In the genomic region with DNA sequence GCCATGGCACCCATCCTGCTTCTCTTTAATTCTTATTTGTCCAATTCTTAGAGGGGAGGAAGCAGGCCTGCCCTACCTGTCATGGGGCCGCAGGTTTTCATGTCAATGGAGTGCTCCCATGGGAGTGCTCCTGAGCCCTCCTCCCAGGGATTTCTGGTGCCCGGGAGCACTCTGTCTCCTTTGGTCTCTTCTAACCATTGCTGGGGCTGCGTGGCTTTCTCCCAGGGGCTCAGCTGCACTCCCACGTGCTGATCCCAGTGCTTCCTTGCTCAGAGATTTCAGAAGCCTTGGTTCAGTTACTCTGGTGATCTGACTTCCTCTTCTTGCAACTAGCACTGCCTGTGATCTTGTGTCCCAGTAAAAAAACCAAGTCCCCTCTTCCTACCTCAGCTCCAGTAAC, we compare ENCODE assay signal across 15 cellular contexts.
DNase-seq lines count a peak whose midpoint lies in the region; ATAC-seq and TF ChIP-seq lines count a peak whose summit lies in the region.
"Had no signal": no experiment of that assay in that cellular context is flagged by ENCODE, and none has a peak within 500 bp of the region (broad histone marks: within the 10 kb centered on the region; RNA-seq: fewer than 3 reads in every experiment).

No MANE protein-coding gene starts in this region.

- H3K27ac Mint-ChIP-seq in T-helper 1 cell treated with Interleukin-12 subunit alpha and Interleukin-12 subunit beta and Interleukin-4 antibody, amounts not matched to agents 30 μg/mL and 1 μg/mL, for 36 hours, result peak overlapping the region; percentile 44
- H3K27ac Mint-ChIP-seq in chondrocyte (ENCODE audit: unreplicated experiment), result peak overlapping the region; percentile 85
- peak overlapping the region; percentile 78 for H3K27ac Mint-ChIP-seq in stimulated activated effector memory CD8-positive, alpha-beta T cell treated with anti-CD3 and anti-CD28 coated beads, Interleukin-12 subunit alpha, Interleukin-12 subunit beta, amount 100 ng/mL, for 72 hours
- H3K27ac Mint-ChIP-seq: WTC11 had no signal

- no peak overlapping the region for H3K4me3 Mint-ChIP-seq in T-helper 1 cell treated with Interleukin-12 subunit alpha and Interleukin-12 subunit beta and Interleukin-4 antibody, amounts not matched to agents 30 μg/mL and 1 μg/mL, for 36 hours
- H3K4me3 Mint-ChIP-seq in chondrocyte (ENCODE audit: unreplicated experiment), result no peak overlapping the region
- no peak overlapping the region for H3K4me3 Mint-ChIP-seq in stimulated activated effector memory CD8-positive, alpha-beta T cell treated with anti-CD3 and anti-CD28 coated beads, Interleukin-12 subunit alpha, Interleukin-12 subunit beta, amount 100 ng/mL, for 72 hours
- H3K4me3 Mint-ChIP-seq: WTC11 had no signal

- peaks cover 4% of the 10 kb centered on the region for H3K9me3 Mint-ChIP-seq in T-helper 1 cell treated with Interleukin-12 subunit alpha and Interleukin-12 subunit beta and Interleukin-4 antibody, amounts not matched to agents 30 μg/mL and 1 μg/mL, for 36 hours
- no peaks in the 10 kb centered on the region for H3K9me3 Mint-ChIP-seq in chondrocyte (ENCODE audit: low read depth)
- no peaks in the 10 kb centered on the region for H3K9me3 Mint-ChIP-seq in stimulated activated effector memory CD8-positive, alpha-beta T cell treated with anti-CD3 and anti-CD28 coated beads, Interleukin-12 subunit alpha, Interleukin-12 subunit beta, amount 100 ng/mL, for 72 hours
- H3K9me3 Mint-ChIP-seq: WTC11 had no signal

- ATAC-seq in stimulated activated effector memory CD8-positive, alpha-beta T cell treated with anti-CD3 and anti-CD28 coated beads, Interleukin-12 subunit alpha, Interleukin-12 subunit beta, amount 100 ng/mL, for 72 hours, result no peak
- no peak for ATAC-seq in GM19467 (IDR thresholded peaks at IDR 0.05; ENCODE audit: unreplicated experiment)
- ATAC-seq: WTC11 had no signal

- H3K4me1 Mint-ChIP-seq in T-helper 1 cell treated with Interleukin-12 subunit alpha and Interleukin-12 subunit beta and Interleukin-4 antibody, amounts not matched to agents 30 μg/mL and 1 μg/mL, for 36 hours (ENCODE audit: low read depth), result peaks cover 52% of the 10 kb centered on the region
- peaks cover 63% of the 10 kb centered on the region for H3K4me1 Mint-ChIP-seq in chondrocyte (ENCODE audit: low read depth)
- peaks cover 73% of the 10 kb centered on the region for H3K4me1 Mint-ChIP-seq in stimulated activated effector memory CD8-positive, alpha-beta T cell treated with anti-CD3 and anti-CD28 coated beads, Interleukin-12 subunit alpha, Interleukin-12 subunit beta, amount 100 ng/mL, for 72 hours
- H3K4me1 Mint-ChIP-seq: WTC11 had no signal

- H3K27me3 ChIP-seq in WERI-Rb-1 (ENCODE audit: insufficient read depth, low read depth, severe bottlenecking), result no peaks in the 10 kb centered on the region
- H3K27me3 ChIP-seq: colonic mucosa had no signal

- no peaks in the 10 kb centered on the region for H3K27me3 Mint-ChIP-seq in T-helper 1 cell treated with Interleukin-12 subunit alpha and Interleukin-12 subunit beta and Interleukin-4 antibody, amounts not matched to agents 30 μg/mL and 1 μg/mL, for 36 hours (ENCODE audit: low read depth)
- no peaks in the 10 kb centered on the region for H3K27me3 Mint-ChIP-seq in chondrocyte (ENCODE audit: low read depth)

- no peak overlapping the region for H3K27ac ChIP-seq in WERI-Rb-1
- H3K27ac ChIP-seq: colonic mucosa, epithelial cell of prostate had no signal

- TF ChIP-seq CTCF in chondrocyte (IDR thresholded peaks at IDR 0.05), result no peak
- no peak for TF ChIP-seq CTCF in WERI-Rb-1 (IDR thresholded peaks at IDR 0.05; ENCODE audit: low read depth, low read length)

- no peaks in the 10 kb centered on the region for H3K9me3 ChIP-seq in WERI-Rb-1 (ENCODE audit: severe bottlenecking)
- H3K9me3 ChIP-seq: colonic mucosa, SK-N-SH, thoracic aorta had no signal

- DNase-seq in T-helper 1 cell (no peak), MV-4-11 (lab: John Stamatoyannopoulos, UW) (peak; percentile 72), chondrocyte (ENCODE audit: low spot score) (no peak), WERI-Rb-1 (no peak)
- DNase-seq in stimulated activated effector memory CD8-positive, alpha-beta T cell treated with anti-CD3 and anti-CD28 coated beads, Interleukin-12 subunit alpha, Interleukin-12 subunit beta, amount 100 ng/mL, for 72 hours (ENCODE audit: low spot score in 2 of 2), result no peak
- no peak for DNase-seq in activated effector memory CD4-positive, alpha-beta T cell treated with anti-CD3 and anti-CD28 coated beads, Interleukin-2, amount 50 U/mL, for 16 hours
- DNase-seq: colonic mucosa, NCI-H1105, NCI-H345, SK-N-SH had no signal

- no peaks in the 10 kb centered on the region for H3K36me3 ChIP-seq in WERI-Rb-1
- H3K36me3 ChIP-seq: colonic mucosa, thoracic aorta had no signal

- H3K36me3 Mint-ChIP-seq in T-helper 1 cell treated with Interleukin-12 subunit alpha and Interleukin-12 subunit beta and Interleukin-4 antibody, amounts not matched to agents 30 μg/mL and 1 μg/mL, for 36 hours (ENCODE audit: low read depth), result peaks cover 3% of the 10 kb centered on the region
- H3K36me3 Mint-ChIP-seq in chondrocyte (ENCODE audit: low read depth), result no peaks in the 10 kb centered on the region
- H3K36me3 Mint-ChIP-seq in stimulated activated effector memory CD8-positive, alpha-beta T cell treated with anti-CD3 and anti-CD28 coated beads, Interleukin-12 subunit alpha, Interleukin-12 subunit beta, amount 100 ng/mL, for 72 hours, result peaks cover 9% of the 10 kb centered on the region
- H3K36me3 Mint-ChIP-seq: WTC11 had no signal

- H3K4me3 ChIP-seq in WERI-Rb-1 (ENCODE audit: low read depth, low read length), result no peak overlapping the region
- H3K4me3 ChIP-seq: colonic mucosa, thoracic aorta had no signal
